In genomic region chr16:2184346-2184745, GRCh38 we compare ENCODE assay signal across 21 cellular contexts. TPM values are rescaled to one million over a fixed set of nuclear protein-coding genes. Genes with fewer than 3 reads are reported as not detected.
"Had no signal": no experiment of that assay in that cellular context is flagged by ENCODE, and none has a peak within 500 bp of the region (broad histone marks: within the 10 kb centered on the region; RNA-seq: fewer than 3 reads in every experiment).

No MANE protein-coding gene starts in this region.

- H3K4me2 ChIP-seq: SK-N-SH had no signal

- DNase-seq: activated CD4-positive, alpha-beta T cell treated with anti-CD3 and anti-CD28 coated beads for 36 hours; activated CD8-positive, alpha-beta memory T cell treated with anti-CD3 and anti-CD28 coated beads, Interleukin-2, amount 50 U/mL, for 4 hours; activated CD8-positive, alpha-beta T cell treated with anti-CD3 and anti-CD28 coated beads for 36 hours; activated naive CD8-positive, alpha-beta T cell treated with anti-CD3 and anti-CD28 coated beads for 36 hours; activated T-cell treated with anti-CD3 and anti-CD28 coated beads, Interleukin-2, amount 50 U/mL, for 72 hours; brain microvascular endothelial cell; MG63; NCI-H1105 treated with DMSO at 0.1 percent for 48 hours; NCI-H146; NCI-H187 treated with DMSO at 0.1 percent for 48 hours; NCI-H2081 treated with DMSO at 0.1 percent for 48 hours; NCI-H446; NCI-H524; Peyer's patch; Right ventricle myocardium superior; SJCRH30; SK-N-SH; T-helper 1 cell had no signal

- H3K4me1 ChIP-seq: Peyer's patch had no signal

- H3K36me3 Mint-ChIP-seq: activated naive CD8-positive, alpha-beta T cell treated with anti-CD3 and anti-CD28 coated beads for 36 hours had no signal

- H3K27me3 Mint-ChIP-seq: activated CD4-positive, alpha-beta T cell treated with anti-CD3 and anti-CD28 coated beads for 36 hours; activated CD8-positive, alpha-beta T cell treated with anti-CD3 and anti-CD28 coated beads for 36 hours; activated naive CD8-positive, alpha-beta T cell treated with anti-CD3 and anti-CD28 coated beads for 36 hours had no signal

- H3K9me3 Mint-ChIP-seq: activated CD8-positive, alpha-beta T cell treated with anti-CD3 and anti-CD28 coated beads for 36 hours; activated naive CD8-positive, alpha-beta T cell treated with anti-CD3 and anti-CD28 coated beads for 36 hours; activated T-cell treated with anti-CD3 and anti-CD28 coated beads, Interleukin-2, amount 50 U/mL, for 72 hours had no signal

- H3K4me3 ChIP-seq: cardiac muscle cell, MG63, Peyer's patch, SJCRH30 had no signal

- H3K4me1 Mint-ChIP-seq: activated CD4-positive, alpha-beta T cell treated with anti-CD3 and anti-CD28 coated beads for 36 hours; activated naive CD8-positive, alpha-beta T cell treated with anti-CD3 and anti-CD28 coated beads for 36 hours had no signal

- H3K9me3 ChIP-seq: MG63, Peyer's patch, SJCRH30, SK-N-SH had no signal

- H3K27ac ChIP-seq: brain microvascular endothelial cell, cardiac muscle cell, Peyer's patch, RWPE1, SJCRH30, VCaP had no signal

- H3K27me3 ChIP-seq: brain microvascular endothelial cell, cardiac muscle cell, MG63, Peyer's patch had no signal

- H3K27ac Mint-ChIP-seq: activated CD4-positive, alpha-beta T cell treated with anti-CD3 and anti-CD28 coated beads for 36 hours; activated CD8-positive, alpha-beta T cell treated with anti-CD3 and anti-CD28 coated beads for 36 hours; activated naive CD8-positive, alpha-beta T cell treated with anti-CD3 and anti-CD28 coated beads for 36 hours; activated T-cell treated with anti-CD3 and anti-CD28 coated beads, Interleukin-2, amount 50 U/mL, for 72 hours had no signal

- ATAC-seq: activated CD4-positive, alpha-beta T cell treated with anti-CD3 and anti-CD28 coated beads for 36 hours; activated CD8-positive, alpha-beta T cell treated with anti-CD3 and anti-CD28 coated beads for 36 hours had no signal

- H3K9ac ChIP-seq: SK-N-SH had no signal

- H3K4me3 Mint-ChIP-seq: activated CD4-positive, alpha-beta T cell treated with anti-CD3 and anti-CD28 coated beads for 36 hours; activated CD8-positive, alpha-beta T cell treated with anti-CD3 and anti-CD28 coated beads for 36 hours; activated naive CD8-positive, alpha-beta T cell treated with anti-CD3 and anti-CD28 coated beads for 36 hours; activated T-cell treated with anti-CD3 and anti-CD28 coated beads, Interleukin-2, amount 50 U/mL, for 72 hours had no signal

- H3K36me3 ChIP-seq: brain microvascular endothelial cell, cardiac muscle cell, Peyer's patch, SJCRH30 had no signal

RNA-seq across cellular contexts. Expression of gene CASKIN1, which starts 12.1 kb away (rescaled TPM):
- total RNA-seq: Peyer's patch had no signal
